ENCODE assay signal across 8 cellular contexts in the genomic region with DNA sequence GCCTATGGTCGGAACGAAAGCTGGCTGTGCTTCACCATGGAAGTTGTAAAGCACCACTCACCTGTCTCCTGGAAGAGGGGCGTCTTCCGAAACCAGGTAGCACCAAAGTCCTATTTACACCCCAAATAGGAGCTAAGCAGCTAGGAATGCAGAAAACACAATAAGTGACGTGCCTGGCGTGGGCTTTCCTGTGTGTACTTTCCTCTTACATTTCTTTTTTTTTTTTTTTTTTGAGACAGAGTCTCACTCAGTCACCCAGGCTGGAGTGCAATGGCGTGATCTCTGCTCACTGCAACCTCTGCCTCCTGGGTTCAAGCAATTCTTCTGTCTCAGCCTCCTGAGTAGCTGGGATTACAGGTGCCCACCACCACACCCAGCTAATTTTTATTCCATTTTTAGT. TPM values are rescaled to one million over a fixed set of nuclear protein-coding genes. Genes with fewer than 3 reads are reported as not detected.
DNase-seq lines count a peak whose midpoint lies in the region; ATAC-seq, FAIRE-seq and TF ChIP-seq lines count a peak whose summit lies in the region.
"Not testable (repeated sequence)": the region's sequence is repeated elsewhere in the genome, so short reads cannot be mapped to it uniquely, and the experiment has no call there.
"Had no signal": no experiment of that assay in that cellular context is flagged by ENCODE, and none has a peak within 500 bp of the region (broad histone marks: within the 10 kb centered on the region; RNA-seq: fewer than 3 reads in every experiment).

No MANE protein-coding gene starts in this region.

- TF ChIP-seq RAD21 in K562 (CRISPR knock-in tag; conservative IDR thresholded peaks at IDR 0.05 in 1 of 2, IDR thresholded peaks at IDR 0.05 in 1 of 2), result not testable (repeated sequence)

- not testable (repeated sequence) for H3K9me1 ChIP-seq in K562 (ENCODE audit: control insufficient read depth, insufficient read depth, low read length)

- CTCF ChIA-PET in PC-9 (lab: Charles Lee), result interaction anchor here (0.6 kb wide), 2 partner anchors 35 to 296 kb away, joined by 3 to 5 read pairs; no protein-coding TSS in a partner anchor
- CTCF ChIA-PET in K562 (lab: Yijun Ruan, JAX; ENCODE audit: low intra/inter-chr PET ratio), result not testable (repeated sequence)

- not testable (repeated sequence) for H2AFZ ChIP-seq in PC-9; K562 (ENCODE audit: low read depth, low read length)

- intact Hi-C loops in PC-9 (cut with micrococcal nuclease; ENCODE audit: unreplicated experiment), result loop anchor here (5.0 kb wide), 2 partner anchors 37 to 68 kb away; partner anchors contain the start of gene APOBEC3C
- intact Hi-C loops in K562 (cut with micrococcal nuclease), result not testable (repeated sequence)

- not testable (repeated sequence) for H3K4me3 Mint-ChIP-seq in memory B cell; stimulated activated naive B cell treated with anti-CD40 and anti-IgM and Interleukin-4, amounts not matched to agents 10 μg/mL and 1 μg/mL and 100 μg/mL, for 72 hours

- not testable (repeated sequence) for H4K20me1 ChIP-seq in PC-9 (ENCODE audit: insufficient read depth); K562 (replicated peaks; ENCODE audit: control insufficient read depth, insufficient read depth, low read length)

- not testable (repeated sequence) for H3K9me3 ChIP-seq in PC-9 (ENCODE audit: insufficient read depth, low read depth); K562 (replicated peaks; ENCODE audit: control insufficient read depth, insufficient read depth, low read depth, low read length)

- H3K4me3 ChIP-seq in PC-9, K562: not testable (repeated sequence)

- H3K4me1 ChIP-seq in PC-9 (replicated peaks; ENCODE audit: insufficient read depth), result peaks cover 34% of the 10 kb centered on the region
- H3K4me1 ChIP-seq in K562 (replicated peaks in 1 of 2; ENCODE audit: control insufficient read depth in 2 of 2, insufficient read depth in 2 of 2, low read length in 2 of 2), result peaks cover 0 to 13% of the 10 kb centered on the region in 2 experiments; a peak in 2 of 5 replicates

- not testable (repeated sequence) for TF ChIP-seq CTCF in PC-9 (conservative IDR thresholded peaks at IDR 0.05); K562 (IDR thresholded peaks at IDR 0.05 in 2 of 3, conservative IDR thresholded peaks at IDR 0.05 in 1 of 3; ENCODE audit: insufficient read depth in 2 of 3, low read depth in 1 of 3, low read length in 3 of 3)

- H3K27ac Mint-ChIP-seq in memory B cell, result peak overlapping the region; percentile 17
- H3K27ac Mint-ChIP-seq in stimulated activated naive B cell treated with anti-CD40 and anti-IgM and Interleukin-4, amounts not matched to agents 10 μg/mL and 1 μg/mL and 100 μg/mL, for 72 hours, result peak overlapping the region; percentile 14

- H3K9me3 Mint-ChIP-seq in memory B cell; stimulated activated naive B cell treated with anti-CD40 and anti-IgM and Interleukin-4, amounts not matched to agents 10 μg/mL and 1 μg/mL and 100 μg/mL, for 72 hours: not testable (repeated sequence)

- TF ChIP-seq POLR2A in K562 (conservative IDR thresholded peaks at IDR 0.05), result not testable (repeated sequence)

- H3K79me2 ChIP-seq in PC-9 (ENCODE audit: low read depth); K562 (ENCODE audit: control insufficient read depth, insufficient read depth, low read length): not testable (repeated sequence)

- H3K4me2 ChIP-seq in PC-9, result peak overlapping the region; percentile 20; the same call in 1 of the 2 replicates
- not testable (repeated sequence) for H3K4me2 ChIP-seq in K562 (ENCODE audit: insufficient read depth, low read length)

- BruUV-seq in PC-9 (replicated peaks; lab: Mats Ljungman, UMichigan); K562 (replicated peaks; lab: Mats Ljungman, UMichigan): not testable (repeated sequence)

- peaks cover 53% of the 10 kb centered on the region for H3F3A ChIP-seq in PC-9 (ENCODE audit: insufficient read depth, low read depth)

- not testable (repeated sequence) for H3K9ac ChIP-seq in K562 (ENCODE audit: insufficient read depth in 1 of 2, low read depth in 2 of 2, low read length in 2 of 2)

- H3K36me3 ChIP-seq in PC-9 (ENCODE audit: low read depth); K562 (ENCODE audit: control insufficient read depth, insufficient read depth, low read length): not testable (repeated sequence)

- not testable (repeated sequence) for H3K9me2 ChIP-seq in PC-9 (ENCODE audit: insufficient read depth)

- in situ Hi-C loops in K562 (cut with MboI), result not testable (repeated sequence)

- peaks cover 38% of the 10 kb centered on the region for H3K4me1 Mint-ChIP-seq in memory B cell
- H3K4me1 Mint-ChIP-seq in stimulated activated naive B cell treated with anti-CD40 and anti-IgM and Interleukin-4, amounts not matched to agents 10 μg/mL and 1 μg/mL and 100 μg/mL, for 72 hours, result peaks cover 30 to 69% of the 10 kb centered on the region in 2 donors

- peak; percentile 12 for DNase-seq in DMS53 (lab: John Stamatoyannopoulos, UW)
- DNase-seq in PC-9; K562 (ENCODE audit: extremely low read depth in 1 of 4, low spot score in 3 of 4); memory B cell (ENCODE audit: low spot score in 2 of 2); stimulated activated naive B cell treated with anti-CD40 and anti-IgM and Interleukin-4, amounts not matched to agents 10 μg/mL and 1 μg/mL and 100 μg/mL, for 72 hours: not testable (repeated sequence)

- WGBS in K562 (ENCODE audit: insufficient coverage, low coverage, missing lambda C conversion rate), result 80% methylated on average over 5 of the region's 7 CpGs

- not testable (repeated sequence) for H3K27me3 Mint-ChIP-seq in memory B cell; stimulated activated naive B cell treated with anti-CD40 and anti-IgM and Interleukin-4, amounts not matched to agents 10 μg/mL and 1 μg/mL and 100 μg/mL, for 72 hours

- ATAC-seq in K562; memory B cell (ENCODE audit: low read depth); stimulated activated naive B cell treated with anti-CD40 and anti-IgM and Interleukin-4, amounts not matched to agents 10 μg/mL and 1 μg/mL and 100 μg/mL, for 72 hours (replicated peaks): not testable (repeated sequence)

- not testable (repeated sequence) for H3K27ac ChIP-seq in PC-9; K562 (ENCODE audit: extremely low read depth, low read depth, low read length)

- not testable (repeated sequence) for TF ChIP-seq EP300 in K562 (IDR thresholded peaks at IDR 0.05; ENCODE audit: low read length)

- POLR2A ChIA-PET in PC-9 (lab: Charles Lee; ENCODE audit: unreplicated experiment) (interaction anchor here (0.6 kb wide), 2 partner anchors 32 to 234 kb away, joined by 3 to 9 read pairs; no protein-coding TSS in a partner anchor), K562 (lab: Yijun Ruan, JAX) (interaction anchor here (0.7 kb wide), 1 partner anchor 57 kb away, joined by 3 read pairs; no protein-coding TSS in a partner anchor)

- H3K27me3 ChIP-seq in PC-9 (ENCODE audit: insufficient read depth, low read depth); K562 (ENCODE audit: control insufficient read depth in 2 of 2, insufficient read depth in 2 of 2, low read length in 2 of 2): not testable (repeated sequence)

- FAIRE-seq in K562 (lab: Jason Lieb, UNC), result not testable (repeated sequence)

- peaks cover 20% of the 10 kb centered on the region for H3K36me3 Mint-ChIP-seq in memory B cell
- peaks cover 27 to 58% of the 10 kb centered on the region in 2 donors for H3K36me3 Mint-ChIP-seq in stimulated activated naive B cell treated with anti-CD40 and anti-IgM and Interleukin-4, amounts not matched to agents 10 μg/mL and 1 μg/mL and 100 μg/mL, for 72 hours

RNA-seq across cellular contexts. Expression of gene APOBEC3F, which starts 8.8 kb away (rescaled TPM):
- total RNA-seq in PC-9 (2021) (28.3 and 29.6 TPM in 2 replicates), K562 (2014; rRNA removed) (1.6 and 2.4 TPM in 2 replicates), K562 (2014; rRNA removed; fragmentation: Illumina TruSeq; extraction: Trizol) (0.80 and 1.1 TPM in 2 replicates), K562 (2015; rRNA removed; fragmentation: Illumina TruSeq; extraction: Trizol) (1.5 and 1.9 TPM in 2 replicates), K562 (2021) (3.3 and 5.0 TPM in 2 replicates)
- total RNA-seq in K562 (2011; cell fraction: chromatin; rRNA removed; ENCODE audit: low replicate concordance), result 10.6 and 19.4 TPM in 2 replicates
- 12.4 and 13.3 TPM in 2 replicates for total RNA-seq in K562 (2011; cell fraction: nucleolus; rRNA removed)
- total RNA-seq in K562 (2011; cell fraction: nucleoplasm; rRNA removed), result 9.5 and 12.7 TPM in 2 replicates
- polyA plus RNA-seq in K562 (2011; rRNA removed) (1.6 TPM in 2 replicates), K562 (2014; fragmentation: Illumina TruSeq; extraction: Trizol) (2.2 and 2.7 TPM in 2 replicates), K562 (2014; fragmentation: Nextera tagmentation; extraction: Ambion mirVana) (1 to 10 TPM; 1.4 to 2.0 TPM), K562 (2014; rRNA removed) (1.7 and 4.0 TPM in 2 replicates)
- 2.4 and 2.5 TPM in 2 replicates for polyA plus RNA-seq in K562 (2011; cell fraction: cytosol; rRNA removed)
- polyA plus RNA-seq in K562 (2011; cell fraction: nucleus; rRNA removed), result 2.4 and 2.7 TPM in 2 replicates
- polyA plus RNA-seq in K562 (2012), result 2.3 and 2.9 TPM in 2 replicates
- polyA minus RNA-seq in K562 (2011; rRNA and poly(A)+ RNA removed), result 2.8 and 3.4 TPM in 2 replicates
- polyA minus RNA-seq in K562 (2011; cell fraction: cytosol; rRNA and poly(A)+ RNA removed), result 0.73 and 2.1 TPM in 2 replicates
- polyA minus RNA-seq in K562 (2011; cell fraction: nucleus; rRNA and poly(A)+ RNA removed), result 6.7 and 7.0 TPM in 2 replicates

RNA-seq across cellular contexts. Expression of gene APOBEC3G, which starts 27.6 kb away (rescaled TPM):
- total RNA-seq in PC-9 (2021), result 9.5 and 14.0 TPM in 2 replicates
- 9.8 and 25.1 TPM in 2 replicates for total RNA-seq in K562 (2011; cell fraction: chromatin; rRNA removed; ENCODE audit: low replicate concordance)
- total RNA-seq in K562 (2011; cell fraction: nucleolus; rRNA removed), result 18.3 and 21.7 TPM in 2 replicates
- 14.8 and 18.6 TPM in 2 replicates for total RNA-seq in K562 (2011; cell fraction: nucleoplasm; rRNA removed)
- 7.8 and 8.2 TPM in 2 replicates for total RNA-seq in K562 (2014; rRNA removed)
- 7.1 and 7.2 TPM in 2 replicates for total RNA-seq in K562 (2014; rRNA removed; fragmentation: Illumina TruSeq; extraction: Trizol)
- 5.2 and 5.3 TPM in 2 replicates for total RNA-seq in K562 (2015; rRNA removed; fragmentation: Illumina TruSeq; extraction: Trizol)
- total RNA-seq in K562 (2021), result 6.2 and 6.6 TPM in 2 replicates
- polyA plus RNA-seq in K562 (2011; rRNA removed), result 6.8 and 12.6 TPM in 2 replicates
- 6.6 and 11.1 TPM in 2 replicates for polyA plus RNA-seq in K562 (2011; cell fraction: cytosol; rRNA removed)
- polyA plus RNA-seq in K562 (2011; cell fraction: nucleus; rRNA removed), result 5.5 and 10.5 TPM in 2 replicates
- 6.7 and 14.8 TPM in 2 replicates for polyA plus RNA-seq in K562 (2012)
- 9.1 and 12.0 TPM in 2 replicates for polyA plus RNA-seq in K562 (2014; fragmentation: Illumina TruSeq; extraction: Trizol)
- 10 to 100 TPM; 20.4 to 20.8 TPM for polyA plus RNA-seq in K562 (2014; fragmentation: Nextera tagmentation; extraction: Ambion mirVana)
- 11.4 and 14.3 TPM in 2 replicates for polyA plus RNA-seq in K562 (2014; rRNA removed)
- 6.3 and 11.5 TPM in 2 replicates for polyA minus RNA-seq in K562 (2011; rRNA and poly(A)+ RNA removed)
- 4.2 and 6.1 TPM in 2 replicates for polyA minus RNA-seq in K562 (2011; cell fraction: cytosol; rRNA and poly(A)+ RNA removed)
- 6.1 and 7.0 TPM in 2 replicates for polyA minus RNA-seq in K562 (2011; cell fraction: nucleus; rRNA and poly(A)+ RNA removed)
- polyA plus RNA-seq: A549 had no signal

RNA-seq across cellular contexts. Expression of gene APOBEC3D, which starts 28.6 kb away (rescaled TPM):
- 23.7 and 33.6 TPM in 2 replicates for total RNA-seq in PC-9 (2021)
- 10.1 and 16.3 TPM in 2 replicates for total RNA-seq in K562 (2011; cell fraction: chromatin; rRNA removed; ENCODE audit: low replicate concordance)
- 8.8 and 9.8 TPM in 2 replicates for total RNA-seq in K562 (2011; cell fraction: nucleolus; rRNA removed)
- 10.0 and 11.8 TPM in 2 replicates for total RNA-seq in K562 (2011; cell fraction: nucleoplasm; rRNA removed)
- 4.3 and 6.4 TPM in 2 replicates for total RNA-seq in K562 (2014; rRNA removed)
- total RNA-seq in K562 (2014; rRNA removed; fragmentation: Illumina TruSeq; extraction: Trizol), result 3.0 and 3.7 TPM in 2 replicates
- total RNA-seq in K562 (2015; rRNA removed; fragmentation: Illumina TruSeq; extraction: Trizol), result 6.4 and 6.8 TPM in 2 replicates
- total RNA-seq in K562 (2021), result 9.1 and 9.6 TPM in 2 replicates
- 5.1 and 6.0 TPM in 2 replicates for polyA plus RNA-seq in K562 (2011; rRNA removed)
- 4.1 and 8.9 TPM in 2 replicates for polyA plus RNA-seq in K562 (2011; cell fraction: cytosol; rRNA removed)
- 3.5 and 7.3 TPM in 2 replicates for polyA plus RNA-seq in K562 (2011; cell fraction: nucleus; rRNA removed)
- polyA plus RNA-seq in K562 (2012), result 7.0 and 7.2 TPM in 2 replicates
- polyA plus RNA-seq in K562 (2014; fragmentation: Illumina TruSeq; extraction: Trizol), result 6.6 and 7.4 TPM in 2 replicates
- polyA plus RNA-seq in K562 (2014; fragmentation: Nextera tagmentation; extraction: Ambion mirVana), result 1 to 10 TPM; 4.7 to 8.4 TPM
- 4.4 and 6.0 TPM in 2 replicates for polyA plus RNA-seq in K562 (2014; rRNA removed)
- 6.0 and 7.8 TPM in 2 replicates for polyA minus RNA-seq in K562 (2011; rRNA and poly(A)+ RNA removed)
- 2.6 and 5.6 TPM in 2 replicates for polyA minus RNA-seq in K562 (2011; cell fraction: cytosol; rRNA and poly(A)+ RNA removed)
- 1.3 and 1.8 TPM in 2 replicates for polyA minus RNA-seq in K562 (2011; cell fraction: nucleus; rRNA and poly(A)+ RNA removed)

RNA-seq across cellular contexts. Expression of gene APOBEC3C, which starts 35.4 kb away (rescaled TPM):
- total RNA-seq in PC-9 (2021) (64.6 and 66.5 TPM in 2 replicates), K562 (2014; rRNA removed) (12.4 and 15.1 TPM in 2 replicates), K562 (2014; rRNA removed; fragmentation: Illumina TruSeq; extraction: Trizol) (14.4 and 15.6 TPM in 2 replicates), K562 (2015; rRNA removed; fragmentation: Illumina TruSeq; extraction: Trizol) (15.8 and 15.9 TPM in 2 replicates), K562 (2021) (90.1 and 90.9 TPM in 2 replicates)
- 12.1 and 20.9 TPM in 2 replicates for total RNA-seq in K562 (2011; cell fraction: chromatin; rRNA removed; ENCODE audit: low replicate concordance)
- 11.8 and 13.8 TPM in 2 replicates for total RNA-seq in K562 (2011; cell fraction: nucleolus; rRNA removed)
- total RNA-seq in K562 (2011; cell fraction: nucleoplasm; rRNA removed), result 19.7 and 42.2 TPM in 2 replicates
- polyA plus RNA-seq in K562 (2011; rRNA removed) (44.4 and 54.7 TPM in 2 replicates), K562 (2014; fragmentation: Illumina TruSeq; extraction: Trizol) (116 and 118 TPM in 2 replicates), K562 (2014; fragmentation: Nextera tagmentation; extraction: Ambion mirVana) (100 to 1,000 TPM; 226 to 285 TPM), K562 (2014; rRNA removed) (55.5 and 59.8 TPM in 2 replicates)
- 47.1 and 53.6 TPM in 2 replicates for polyA plus RNA-seq in K562 (2011; cell fraction: cytosol; rRNA removed)
- polyA plus RNA-seq in K562 (2011; cell fraction: nucleus; rRNA removed), result 24.0 and 25.6 TPM in 2 replicates
- 76.3 and 80.4 TPM in 2 replicates for polyA plus RNA-seq in K562 (2012)
- polyA minus RNA-seq in K562 (2011; rRNA and poly(A)+ RNA removed), result 24.1 and 28.9 TPM in 2 replicates
- 30.9 and 31.5 TPM in 2 replicates for polyA minus RNA-seq in K562 (2011; cell fraction: cytosol; rRNA and poly(A)+ RNA removed)
- 4.7 and 7.6 TPM in 2 replicates for polyA minus RNA-seq in K562 (2011; cell fraction: nucleus; rRNA and poly(A)+ RNA removed)

RNA-seq across cellular contexts. Expression of gene APOBEC3H, which starts 47.6 kb away (rescaled TPM):
- total RNA-seq in PC-9 (2021), result 1.5 and 2.5 TPM in 2 replicates
- total RNA-seq in K562 (2011; cell fraction: chromatin; rRNA removed; ENCODE audit: low replicate concordance), result not detected in 2 replicates
- not detected in 2 replicates for total RNA-seq in K562 (2011; cell fraction: nucleolus; rRNA removed)
- total RNA-seq in K562 (2011; cell fraction: nucleoplasm; rRNA removed), result not detected in 2 replicates
- total RNA-seq in K562 (2014; rRNA removed), result not detected in 2 replicates
- not detected in 2 replicates for total RNA-seq in K562 (2014; rRNA removed; fragmentation: Illumina TruSeq; extraction: Trizol)
- not detected in 2 replicates for total RNA-seq in K562 (2015; rRNA removed; fragmentation: Illumina TruSeq; extraction: Trizol)
- not detected in 2 replicates for total RNA-seq in K562 (2021)
- not detected in 2 replicates for polyA plus RNA-seq in K562 (2011; rRNA removed)
- polyA plus RNA-seq in K562 (2011; cell fraction: cytosol; rRNA removed), result not detected in 2 replicates
- polyA plus RNA-seq in K562 (2011; cell fraction: nucleus; rRNA removed), result 0.24 TPM in 2 replicates
- polyA plus RNA-seq in K562 (2012), result 0.08 TPM in 1 of 2 replicates, not detected in the other
- polyA plus RNA-seq in K562 (2014; fragmentation: Illumina TruSeq; extraction: Trizol), result not detected in 2 replicates
- under 1 TPM in 1 of 2 experiments, not detected in 1; 0.10 TPM for polyA plus RNA-seq in K562 (2014; fragmentation: Nextera tagmentation; extraction: Ambion mirVana)
- polyA plus RNA-seq in K562 (2014; rRNA removed), result 0.21 TPM in 1 of 2 replicates, not detected in the other
- not detected in 2 replicates for polyA minus RNA-seq in K562 (2011; rRNA and poly(A)+ RNA removed)
- not detected in 2 replicates for polyA minus RNA-seq in K562 (2011; cell fraction: cytosol; rRNA and poly(A)+ RNA removed)
- polyA minus RNA-seq in K562 (2011; cell fraction: nucleus; rRNA and poly(A)+ RNA removed), result not detected in 2 replicates
- total RNA-seq: Calu3, H7 had no signal
